In the genomic region with DNA sequence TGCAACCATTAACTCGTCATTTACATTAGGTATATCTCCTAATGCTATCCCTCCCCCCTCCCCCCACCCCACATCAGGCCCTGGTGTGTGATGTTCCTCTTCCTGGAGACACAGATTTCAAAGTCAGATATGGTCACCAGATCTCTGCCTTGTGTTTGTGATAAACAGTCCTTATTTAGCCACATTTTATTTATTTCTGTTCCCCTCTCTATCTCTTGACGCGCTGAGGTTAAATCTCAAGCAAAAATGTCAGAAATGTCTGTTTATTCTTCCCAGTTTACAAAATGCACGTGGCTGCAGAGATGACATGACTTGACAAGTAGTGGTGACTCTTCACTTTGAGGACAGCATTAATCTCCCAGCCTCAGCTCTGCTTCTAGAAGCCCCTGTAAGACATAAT, we compare ENCODE assay signal across 22 cellular contexts. TPM values are rescaled to one million over a fixed set of nuclear protein-coding genes. Genes with fewer than 3 reads are reported as not detected.
DNase-seq lines count a peak whose midpoint lies in the region; ATAC-seq, FAIRE-seq and TF ChIP-seq lines count a peak whose summit lies in the region.
"Had no signal": no experiment of that assay in that cellular context is flagged by ENCODE, and none has a peak within 500 bp of the region (broad histone marks: within the 10 kb centered on the region; RNA-seq: fewer than 3 reads in every experiment).

No MANE protein-coding gene starts in this region.

- H2AFZ ChIP-seq in K562 (ENCODE audit: low read depth, low read length) = peak overlapping the region; percentile 37; the same call in 1 of the 2 replicates

- no peak overlapping the region for H3K9ac ChIP-seq in K562 (ENCODE audit: insufficient read depth in 1 of 2, low read depth in 2 of 2, low read length in 2 of 2)

- H3K27me3 Mint-ChIP-seq in activated naive CD4-positive, alpha-beta T cell treated with anti-CD3 and anti-CD28 coated beads, Interleukin-2, amount 10 ng/mL, durations not matched to agents 7 days and 5 days = peaks cover 4% of the 10 kb centered on the region
- H3K27me3 Mint-ChIP-seq: stimulated activated naive B cell treated with anti-CD40 and anti-IgM and Interleukin-4, amounts not matched to agents 10 μg/mL and 1 μg/mL and 100 μg/mL, for 72 hours had no signal

- no TSS peak for BruUV-seq in K562 (replicated peaks; lab: Mats Ljungman, UMichigan)

- H3K36me3 Mint-ChIP-seq in activated naive CD4-positive, alpha-beta T cell treated with anti-CD3 and anti-CD28 coated beads, Interleukin-2, amount 10 ng/mL, durations not matched to agents 7 days and 5 days = no peaks in the 10 kb centered on the region
- H3K36me3 Mint-ChIP-seq: stimulated activated naive B cell treated with anti-CD40 and anti-IgM and Interleukin-4, amounts not matched to agents 10 μg/mL and 1 μg/mL and 100 μg/mL, for 72 hours; WTC11 had no signal

- in situ Hi-C loops in KBM-7 (cut with MboI; ENCODE audit: low pct_unique_long_range_greater_than_20kb, low sequenced_read_pairs) = no loop called here
- in situ Hi-C loops in K562 (cut with MboI) = no loop called here

- H3K4me1 ChIP-seq in K562 (replicated peaks in 1 of 2; ENCODE audit: control insufficient read depth in 2 of 2, insufficient read depth in 2 of 2, low read length in 2 of 2) = peaks cover 4 to 12% of the 10 kb centered on the region in 2 experiments; a peak in 4 of 5 replicates
- H3K4me1 ChIP-seq in neutrophil (ENCODE audit: control insufficient read depth in 1 of 2, insufficient read depth in 1 of 2, low read depth in 1 of 2, low read length in 1 of 2) = peaks cover 67 to 68% of the 10 kb centered on the region in 2 experiments
- H3K4me1 ChIP-seq in ovary (ENCODE audit: insufficient read depth) = no peaks in the 10 kb centered on the region
- no peaks in the 10 kb centered on the region for H3K4me1 ChIP-seq in Peyer's patch
- H3K4me1 ChIP-seq: gastroesophageal sphincter had no signal

- H3K27me3 ChIP-seq in K562 (ENCODE audit: control insufficient read depth in 2 of 2, insufficient read depth in 2 of 2, low read length in 2 of 2) (no peaks in the 10 kb centered on the region), neutrophil (no peaks in the 10 kb centered on the region), ovary (no peaks in the 10 kb centered on the region), Peyer's patch (no peaks in the 10 kb centered on the region)
- H3K27me3 ChIP-seq: gastroesophageal sphincter had no signal

- peak; percentile 48 for ATAC-seq in K562
- ATAC-seq: gastroesophageal sphincter; PC-3; stimulated activated naive B cell treated with anti-CD40 and anti-IgM and Interleukin-4, amounts not matched to agents 10 μg/mL and 1 μg/mL and 100 μg/mL, for 72 hours; WTC11 had no signal

- H3K9me1 ChIP-seq in K562 (ENCODE audit: control insufficient read depth, insufficient read depth, low read length) = no peaks in the 10 kb centered on the region

- no peak overlapping the region; the same call in 1 of the 2 replicates for H3K4me2 ChIP-seq in K562 (ENCODE audit: insufficient read depth, low read length)

- H3K27ac ChIP-seq in K562 (ENCODE audit: extremely low read depth, low read depth, low read length) (no peak overlapping the region), neutrophil (peak overlapping the region; percentile 94), ovary (no peak overlapping the region), Peyer's patch (no peak overlapping the region)
- H3K27ac ChIP-seq: gastroesophageal sphincter, thoracic aorta had no signal

- intact Hi-C loops in K562 (cut with micrococcal nuclease) (no loop called here), ovary (cut with DNase I) (no loop called here)

- H3K79me2 ChIP-seq in K562 (ENCODE audit: control insufficient read depth, insufficient read depth, low read length) = no peaks in the 10 kb centered on the region

- H3K9me3 Mint-ChIP-seq in activated naive CD4-positive, alpha-beta T cell treated with anti-CD3 and anti-CD28 coated beads, Interleukin-2, amount 10 ng/mL, durations not matched to agents 7 days and 5 days = peaks cover 3% of the 10 kb centered on the region
- H3K9me3 Mint-ChIP-seq: HFFc6; stimulated activated naive B cell treated with anti-CD40 and anti-IgM and Interleukin-4, amounts not matched to agents 10 μg/mL and 1 μg/mL and 100 μg/mL, for 72 hours; WTC11 had no signal

- H3K9me3 ChIP-seq in K562 (replicated peaks; ENCODE audit: control insufficient read depth, insufficient read depth, low read depth, low read length) (no peaks in the 10 kb centered on the region), neutrophil (no peaks in the 10 kb centered on the region), ovary (no peaks in the 10 kb centered on the region), Peyer's patch (no peaks in the 10 kb centered on the region)
- H3K9me3 ChIP-seq: gastroesophageal sphincter, thoracic aorta had no signal

- FAIRE-seq in K562 (lab: Jason Lieb, UNC) = peak; percentile 32
- FAIRE-seq: islet of Langerhans, small intestine had no signal

- POLR2A ChIA-PET in K562 (lab: Yijun Ruan, JAX) = interaction anchor here (1.5 kb wide), 1 partner anchor 11 kb away, joined by 4 read pairs; no protein-coding TSS in a partner anchor

- 0 out of 2 replicates have a peak, but pooled peaks have one; percentile 11 for TF ChIP-seq EP300 in K562 (IDR thresholded peaks at IDR 0.05; ENCODE audit: low read length)
- TF ChIP-seq EP300 in ovary (IDR thresholded peaks at IDR 0.05) = no peak

- CTCF ChIA-PET in activated naive CD4-positive, alpha-beta T cell treated with anti-CD3 and anti-CD28 coated beads, Interleukin-2, amount 10 ng/mL, durations not matched to agents 7 days and 5 days (lab: Charles Lee) = interaction anchor here (0.6 to 1.7 kb wide), 2 partner anchors 95 to 97 kb away, joined by 3 to 4 read pairs; no protein-coding TSS in a partner anchor
- CTCF ChIA-PET in K562 (lab: Yijun Ruan, JAX; ENCODE audit: low intra/inter-chr PET ratio) = no interaction called here

- H3K27ac Mint-ChIP-seq in activated naive CD4-positive, alpha-beta T cell treated with anti-CD3 and anti-CD28 coated beads, Interleukin-2, amount 10 ng/mL, durations not matched to agents 7 days and 5 days = peak overlapping the region; percentile 35
- H3K27ac Mint-ChIP-seq: HFFc6; stimulated activated naive B cell treated with anti-CD40 and anti-IgM and Interleukin-4, amounts not matched to agents 10 μg/mL and 1 μg/mL and 100 μg/mL, for 72 hours; WTC11 had no signal

- WGBS in K562 (ENCODE audit: insufficient coverage, low coverage, missing lambda C conversion rate) = 5% methylated on average over 4 of the region's 4 CpGs
- WGBS in ovary, 3 donors = 85 to 90% (median 86%) methylated on average over 4 of the region's 4 CpGs

- no peak for TF ChIP-seq RAD21 in K562 (CRISPR knock-in tag; conservative IDR thresholded peaks at IDR 0.05 in 1 of 2, IDR thresholded peaks at IDR 0.05 in 1 of 2)

- TF ChIP-seq POLR2A in K562 (conservative IDR thresholded peaks at IDR 0.05) = no peak
- TF ChIP-seq POLR2A in ovary (IDR thresholded peaks at IDR 0.05) = no peak
- TF ChIP-seq POLR2A in Peyer's patch (IDR thresholded peaks at IDR 0.05) = no peak

- H3K4me3 ChIP-seq in K562 = no peak overlapping the region
- peak overlapping the region in 1 of 2 experiments; percentile 36 for H3K4me3 ChIP-seq in neutrophil (ENCODE audit: low read depth in 1 of 2, low read length in 1 of 2)
- H3K4me3 ChIP-seq in ovary = no peak overlapping the region
- no peak overlapping the region for H3K4me3 ChIP-seq in Peyer's patch
- H3K4me3 ChIP-seq: gastroesophageal sphincter, thoracic aorta had no signal

- no peak for TF ChIP-seq CTCF in K562 (IDR thresholded peaks at IDR 0.05 in 2 of 3, conservative IDR thresholded peaks at IDR 0.05 in 1 of 3; ENCODE audit: insufficient read depth in 2 of 3, low read depth in 1 of 3, low read length in 3 of 3)
- TF ChIP-seq CTCF in neutrophil (IDR thresholded peaks at IDR 0.05) = no peak
- no peak for TF ChIP-seq CTCF in ovary (IDR thresholded peaks at IDR 0.05)
- no peak for TF ChIP-seq CTCF in Peyer's patch (IDR thresholded peaks at IDR 0.05)

- no peaks in the 10 kb centered on the region for H3K36me3 ChIP-seq in K562 (ENCODE audit: control insufficient read depth, insufficient read depth, low read length)
- H3K36me3 ChIP-seq in neutrophil = no peaks in the 10 kb centered on the region
- H3K36me3 ChIP-seq in ovary = no peaks in the 10 kb centered on the region
- H3K36me3 ChIP-seq in Peyer's patch = no peaks in the 10 kb centered on the region
- H3K36me3 ChIP-seq: gastroesophageal sphincter, thoracic aorta had no signal

- no peaks in the 10 kb centered on the region for H4K20me1 ChIP-seq in K562 (replicated peaks; ENCODE audit: control insufficient read depth, insufficient read depth, low read length)

- peaks cover 44% of the 10 kb centered on the region for H3K4me1 Mint-ChIP-seq in activated naive CD4-positive, alpha-beta T cell treated with anti-CD3 and anti-CD28 coated beads, Interleukin-2, amount 10 ng/mL, durations not matched to agents 7 days and 5 days

- no peak overlapping the region for H3K4me3 Mint-ChIP-seq in activated naive CD4-positive, alpha-beta T cell treated with anti-CD3 and anti-CD28 coated beads, Interleukin-2, amount 10 ng/mL, durations not matched to agents 7 days and 5 days
- H3K4me3 Mint-ChIP-seq: HFFc6; stimulated activated naive B cell treated with anti-CD40 and anti-IgM and Interleukin-4, amounts not matched to agents 10 μg/mL and 1 μg/mL and 100 μg/mL, for 72 hours; WTC11 had no signal

- DNase-seq in activated naive CD4-positive, alpha-beta T cell treated with anti-CD3 and anti-CD28 coated beads, Interleukin-2, amount 10 ng/mL, durations not matched to agents 7 days and 5 days = no peak
- no peak for DNase-seq in activated naive CD4-positive, alpha-beta T cell (lab: John Stamatoyannopoulos, UW)
- DNase-seq in KBM-7 = peak; percentile 56
- no peak for DNase-seq in K562 (ENCODE audit: extremely low read depth in 1 of 4, low spot score in 3 of 4)
- no peak for DNase-seq in retina
- DNase-seq in ovary = no peak
- no peak for DNase-seq in Peyer's patch
- DNase-seq: DMS79 treated with DMSO at 0.1 percent for 48 hours; HFFc6; Karpas-422; NCI-H1105 treated with DMSO at 0.1 percent for 48 hours; NCI-H2029 treated with DMSO at 0.1 percent for 48 hours; NCI-H345; PC-3; SHP77 treated with DMSO at 0.1 percent for 48 hours; small intestine; stimulated activated naive B cell treated with anti-CD40 and anti-IgM and Interleukin-4, amounts not matched to agents 10 μg/mL and 1 μg/mL and 100 μg/mL, for 72 hours had no signal

RNA-seq across cellular contexts. Expression of gene RASSF3, which starts 11.5 kb away (rescaled TPM):
- 7.4 and 11.3 TPM in 2 replicates for total RNA-seq in K562 (2011; cell fraction: chromatin; rRNA removed; ENCODE audit: low replicate concordance)
- total RNA-seq in K562 (2011; cell fraction: nucleolus; rRNA removed) = 6.5 and 7.0 TPM in 2 replicates
- 12.8 and 16.6 TPM in 2 replicates for total RNA-seq in K562 (2011; cell fraction: nucleoplasm; rRNA removed)
- total RNA-seq in K562 (2014; rRNA removed) (13.4 and 14.0 TPM in 2 replicates), K562 (2014; rRNA removed; fragmentation: Illumina TruSeq; extraction: Trizol) (20.2 and 23.5 TPM in 2 replicates), K562 (2015; rRNA removed; fragmentation: Illumina TruSeq; extraction: Trizol) (20.9 and 22.4 TPM in 2 replicates), K562 (2021) (35.9 and 39.2 TPM in 2 replicates), ovary (10 to 100 TPM; 20.3 to 64.5 (median 38.0) TPM), Peyer's patch (10 to 100 TPM; 14.3 to 60.2 (median 27.2) TPM)
- polyA plus RNA-seq in K562 (2011; rRNA removed) (19.9 and 28.7 TPM in 2 replicates), K562 (2014; fragmentation: Illumina TruSeq; extraction: Trizol) (22.6 and 23.4 TPM in 2 replicates), K562 (2014; fragmentation: Nextera tagmentation; extraction: Ambion mirVana) (1 to 10 TPM; 3.7 to 4.3 TPM), K562 (2014; rRNA removed) (18.9 and 19.1 TPM in 2 replicates), ovary (10 to 100 TPM; 18.2 to 31.4 TPM)
- polyA plus RNA-seq in K562 (2011; cell fraction: cytosol; rRNA removed) = 12.9 and 15.7 TPM in 2 replicates
- polyA plus RNA-seq in K562 (2011; cell fraction: nucleus; rRNA removed) = 5.6 and 7.4 TPM in 2 replicates
- polyA plus RNA-seq in K562 (2012) = 13.8 and 16.0 TPM in 2 replicates
- 31.7 and 36.8 TPM in 2 replicates for polyA minus RNA-seq in K562 (2011; rRNA and poly(A)+ RNA removed)
- polyA minus RNA-seq in K562 (2011; cell fraction: cytosol; rRNA and poly(A)+ RNA removed) = 15.4 and 26.3 TPM in 2 replicates
- polyA minus RNA-seq in K562 (2011; cell fraction: nucleus; rRNA and poly(A)+ RNA removed) = 2.8 and 6.1 TPM in 2 replicates
